1 cellular context compared by ENCODE assay signal in genomic region chr19:10237702-10238101, GRCh38.
TF ChIP-seq lines count a peak whose summit lies in the region.

No MANE protein-coding gene starts in this region.

TF ChIP-seq in HepG2, 621 proteins besides CTCF, POLR2A, EP300 and RAD21:
- peak; percentile 0; the same call in 1 of the 2 replicates for TF ChIP-seq PITX1 (CRISPR knock-in tag; IDR thresholded peaks at IDR 0.05)
- TF ChIP-seq YEATS2 (CRISPR knock-in tag; IDR thresholded peaks at IDR 0.05; ENCODE audit: borderline replicate concordance), result no peak
